In genomic region chr15:74867562-74868458, GRCh38 we compare ENCODE assay signal across 9 cellular contexts. TPM values are rescaled to one million over a fixed set of nuclear protein-coding genes. Genes with fewer than 3 reads are reported as not detected.
DNase-seq lines count a peak whose midpoint lies in the region; ATAC-seq and TF ChIP-seq lines count a peak whose summit lies in the region.
"Had no signal": no experiment of that assay in that cellular context is flagged by ENCODE, and none has a peak within 500 bp of the region (broad histone marks: within the 10 kb centered on the region; RNA-seq: fewer than 3 reads in every experiment).

No MANE protein-coding gene starts in this region.

- DNase-seq in GF-D8 (lab: John Stamatoyannopoulos, UW) (peak; percentile 97), esophagus squamous epithelium (lab: John Stamatoyannopoulos, UW) (no peak), progenitor cell of endocrine pancreas (ENCODE audit: low spot score, unreplicated experiment) (no peak), BE2C (no peak), NCI-H226 (no peak)

- 42 to 51% methylated on average over 7 of the region's 7 CpGs for WGBS in esophagus squamous epithelium, 2 donors

- peak overlapping the region; percentile 94 to 98 (median 96) for H3K27ac ChIP-seq in esophagus squamous epithelium

- peak overlapping the region; percentile 76 for H3K27ac Mint-ChIP-seq in T-helper 1 cell treated with Interleukin-12 subunit alpha and Interleukin-12 subunit beta and Interleukin-4 antibody, amounts not matched to agents 30 μg/mL and 1 μg/mL, for 36 hours
- H3K27ac Mint-ChIP-seq in progenitor cell of endocrine pancreas = peak overlapping the region; percentile 21

- peaks cover 72 to 99% (median 88%) of the 10 kb centered on the region in 3 donors for H3K4me1 ChIP-seq in esophagus squamous epithelium
- no peaks in the 10 kb centered on the region; the same call in 1 of the 2 replicates for H3K4me1 ChIP-seq in BE2C

- TF ChIP-seq CTCF in esophagus squamous epithelium (IDR thresholded peaks at IDR 0.05) (no peak), progenitor cell of endocrine pancreas (IDR thresholded peaks at IDR 0.05; ENCODE audit: unreplicated experiment) (no peak), BE2C (IDR thresholded peaks at IDR 0.05; ENCODE audit: low read depth, low read length) (no peak)

- peaks cover 61% of the 10 kb centered on the region for H3K4me1 Mint-ChIP-seq in T-helper 1 cell treated with Interleukin-12 subunit alpha and Interleukin-12 subunit beta and Interleukin-4 antibody, amounts not matched to agents 30 μg/mL and 1 μg/mL, for 36 hours (ENCODE audit: low read depth)
- H3K4me1 Mint-ChIP-seq in progenitor cell of endocrine pancreas (ENCODE audit: low read depth) = peaks cover 25% of the 10 kb centered on the region

- intact Hi-C loops in esophagus squamous epithelium (cut with DNase I) = no loop called here

- H3K27me3 ChIP-seq in esophagus squamous epithelium = no peaks in the 10 kb centered on the region
- H3K27me3 ChIP-seq in BE2C = no peaks in the 10 kb centered on the region

- H3K9me3 ChIP-seq in esophagus squamous epithelium (no peaks in the 10 kb centered on the region), BE2C (no peaks in the 10 kb centered on the region)

- no peaks in the 10 kb centered on the region for H3K27me3 Mint-ChIP-seq in T-helper 1 cell treated with Interleukin-12 subunit alpha and Interleukin-12 subunit beta and Interleukin-4 antibody, amounts not matched to agents 30 μg/mL and 1 μg/mL, for 36 hours (ENCODE audit: low read depth)
- no peaks in the 10 kb centered on the region for H3K27me3 Mint-ChIP-seq in progenitor cell of endocrine pancreas

- TF ChIP-seq POLR2A in esophagus squamous epithelium (IDR thresholded peaks at IDR 0.05) = no peak

- peaks cover 44% of the 10 kb centered on the region for H3K36me3 Mint-ChIP-seq in T-helper 1 cell treated with Interleukin-12 subunit alpha and Interleukin-12 subunit beta and Interleukin-4 antibody, amounts not matched to agents 30 μg/mL and 1 μg/mL, for 36 hours (ENCODE audit: low read depth)
- peaks cover 19% of the 10 kb centered on the region for H3K36me3 Mint-ChIP-seq in progenitor cell of endocrine pancreas (ENCODE audit: insufficient read depth)

- no peaks in the 10 kb centered on the region for H3K9me3 Mint-ChIP-seq in T-helper 1 cell treated with Interleukin-12 subunit alpha and Interleukin-12 subunit beta and Interleukin-4 antibody, amounts not matched to agents 30 μg/mL and 1 μg/mL, for 36 hours
- no peaks in the 10 kb centered on the region for H3K9me3 Mint-ChIP-seq in progenitor cell of endocrine pancreas (ENCODE audit: low read depth)

- H3K4me3 Mint-ChIP-seq in T-helper 1 cell treated with Interleukin-12 subunit alpha and Interleukin-12 subunit beta and Interleukin-4 antibody, amounts not matched to agents 30 μg/mL and 1 μg/mL, for 36 hours = peak overlapping the region; percentile 52
- peak overlapping the region; percentile 7 for H3K4me3 Mint-ChIP-seq in progenitor cell of endocrine pancreas (ENCODE audit: low read depth)

- H3K36me3 ChIP-seq in esophagus squamous epithelium (peaks cover 0 to 4% (median 0%) of the 10 kb centered on the region in 3 donors), BE2C (peaks cover 15% of the 10 kb centered on the region)

- ATAC-seq in GM19467 (IDR thresholded peaks at IDR 0.05; ENCODE audit: unreplicated experiment) (no peak), GM18870 (IDR thresholded peaks at IDR 0.05; ENCODE audit: unreplicated experiment) (no peak)

- no peak overlapping the region for H3K4me3 ChIP-seq in esophagus squamous epithelium
- H3K4me3 ChIP-seq in BE2C (ENCODE audit: low read depth, low read length) = no peak overlapping the region

RNA-seq across cellular contexts. Expression of gene SCAMP2, which starts 5.4 kb away (rescaled TPM):
- total RNA-seq in esophagus squamous epithelium (100 to 1,000 TPM in 1 of 4 donors, 10 to 100 TPM in 3; 65.8 to 131 (median 88.7) TPM), progenitor cell of endocrine pancreas (60.0 and 63.0 TPM in 2 replicates)
- 76.6 TPM for polyA plus RNA-seq in BE2C (2012; ENCODE audit: insufficient read depth, insufficient read length, low read depth)

RNA-seq across cellular contexts. Expression of gene MPI, which starts 22.0 kb away (rescaled TPM):
- total RNA-seq in esophagus squamous epithelium = 10 to 100 TPM; 26.5 to 51.9 (median 47.9) TPM
- total RNA-seq in progenitor cell of endocrine pancreas = 36.4 and 39.6 TPM in 2 replicates
- polyA plus RNA-seq in BE2C (2012; ENCODE audit: insufficient read depth, insufficient read length, low read depth) = 72.1 TPM

RNA-seq across cellular contexts. Expression of gene ULK3, which starts 24.9 kb away (rescaled TPM):
- total RNA-seq in esophagus squamous epithelium (100 to 1,000 TPM in 1 of 4 donors, 10 to 100 TPM in 3; 53.3 to 113 (median 60.9) TPM), progenitor cell of endocrine pancreas (37.3 and 39.8 TPM in 2 replicates)
- 152 TPM for polyA plus RNA-seq in BE2C (2012; ENCODE audit: insufficient read depth, insufficient read length, low read depth)

RNA-seq across cellular contexts. Expression of gene FAM219B, which starts 38.8 kb away (rescaled TPM):
- 10 to 100 TPM; 29.3 to 71.8 (median 45.4) TPM for total RNA-seq in esophagus squamous epithelium
- total RNA-seq in progenitor cell of endocrine pancreas = 118 and 122 TPM in 2 replicates
- polyA plus RNA-seq in BE2C (2012; ENCODE audit: insufficient read depth, insufficient read length, low read depth) = 85.6 TPM

RNA-seq across cellular contexts. Expression of gene CPLX3, which starts 41.4 kb away (rescaled TPM):
- total RNA-seq in esophagus squamous epithelium (under 1 TPM in 1 of 4 donors, not detected in 3; 0.11 TPM), progenitor cell of endocrine pancreas (not detected in 2 replicates)
- polyA plus RNA-seq in BE2C (2012; ENCODE audit: insufficient read depth, insufficient read length, low read depth) = not detected
- total RNA-seq: fibroblast of villous mesenchyme had no signal
